10 cellular contexts compared by ENCODE assay signal in the genomic region with DNA sequence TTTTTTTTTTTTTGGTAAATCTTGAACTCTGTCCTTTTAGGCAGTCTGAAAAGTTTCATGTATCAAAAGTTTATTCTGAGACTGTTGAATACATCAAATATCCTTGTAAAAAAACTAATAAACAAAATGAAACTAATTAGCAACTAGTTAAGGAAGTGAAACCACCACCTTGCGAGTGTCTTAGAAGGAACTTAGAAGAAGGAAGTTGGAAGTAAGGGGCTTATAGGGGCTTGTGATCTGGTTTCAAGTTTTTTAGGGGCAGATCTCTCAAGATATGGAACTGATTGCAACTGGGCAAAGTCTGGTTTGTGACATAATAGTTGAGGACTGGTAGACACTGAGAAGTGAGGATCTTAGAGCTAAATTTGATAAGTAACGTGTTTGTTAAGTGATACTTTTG.
DNase-seq lines count a peak whose midpoint lies in the region; ATAC-seq and TF ChIP-seq lines count a peak whose summit lies in the region.
"Had no signal": no experiment of that assay in that cellular context is flagged by ENCODE, and none has a peak within 500 bp of the region (broad histone marks: within the 10 kb centered on the region; RNA-seq: fewer than 3 reads in every experiment).

No MANE protein-coding gene starts in this region.

- H3K36me3 Mint-ChIP-seq in T-helper 17 cell (ENCODE audit: low read depth) = no peaks in the 10 kb centered on the region

- H3K27me3 ChIP-seq in ascending aorta = no peaks in the 10 kb centered on the region

- H3K9me3 ChIP-seq in T-helper 17 cell (ENCODE audit: control insufficient read depth, low read length, poor library complexity, severe bottlenecking) (no peaks in the 10 kb centered on the region), ascending aorta (no peaks in the 10 kb centered on the region)

- H3K36me3 ChIP-seq in ascending aorta = no peaks in the 10 kb centered on the region

- no peak for TF ChIP-seq CTCF in ascending aorta (IDR thresholded peaks at IDR 0.05)

- H3K27ac ChIP-seq in ascending aorta = no peak overlapping the region

- H3K27me3 Mint-ChIP-seq in T-helper 17 cell = no peaks in the 10 kb centered on the region

- ATAC-seq in GM18907 (IDR thresholded peaks at IDR 0.05; ENCODE audit: unreplicated experiment) (peak; percentile 91), GM21786 (IDR thresholded peaks at IDR 0.05; ENCODE audit: unreplicated experiment) (peak; percentile 85), HG03342 (IDR thresholded peaks at IDR 0.05; ENCODE audit: unreplicated experiment) (peak; percentile 88), T-helper 17 cell (no peak)

- H3K4me1 ChIP-seq in ascending aorta = no peaks in the 10 kb centered on the region

- H3K27ac Mint-ChIP-seq in T-helper 17 cell = no peak overlapping the region

- DNase-seq in RPMI8226 (peak; percentile 31), T-helper 17 cell (no peak), ascending aorta (ENCODE audit: low spot score in 2 of 2) (no peak), NCI-H1105 treated with DMSO at 0.1 percent for 48 hours (lab: John Stamatoyannopoulos, UW) (no peak), GM19238 (ENCODE audit: insufficient read length, low spot score) (no peak)
- DNase-seq: NCI-H1048, substantia nigra had no signal

- no peak overlapping the region for H3K4me3 ChIP-seq in ascending aorta

- H3K4me1 Mint-ChIP-seq in T-helper 17 cell = no peaks in the 10 kb centered on the region

- no peak overlapping the region for H3K4me3 Mint-ChIP-seq in T-helper 17 cell

- intact Hi-C loops in ascending aorta (cut with DNase I) = no loop called here
